Comparison of ENCODE assay signal across 8 cellular contexts in genomic region chr5:173615884-173616576, GRCh38. TPM values are rescaled to one million over a fixed set of nuclear protein-coding genes. Genes with fewer than 3 reads are reported as not detected.
A peak's percentile ranks its signal among the peaks of the same experiment; 100 is the strongest.
DNase-seq lines count a peak whose midpoint lies in the region; ATAC-seq and TF ChIP-seq lines count a peak whose summit lies in the region.

No MANE protein-coding gene starts in this region.

- H3K27me3 ChIP-seq in colonic mucosa: no peaks in the 10 kb centered on the region
- H3K27me3 ChIP-seq in left lung: no peaks in the 10 kb centered on the region

- H3K27ac ChIP-seq in colonic mucosa (peak overlapping the region; percentile 82), left lung (peak overlapping the region; percentile 88 to 92)

- TF ChIP-seq CTCF in colonic mucosa (IDR thresholded peaks at IDR 0.05): peak; percentile 65
- TF ChIP-seq CTCF in left lung (IDR thresholded peaks at IDR 0.05): peak; percentile 42 to 55

- ATAC-seq in GM18873 (IDR thresholded peaks at IDR 0.05; ENCODE audit: low FRiP score, unreplicated experiment) (peak; percentile 38), HG03139 (IDR thresholded peaks at IDR 0.05; ENCODE audit: unreplicated experiment) (peak; percentile 50), left lung (peak; percentile 76)

- H3K9me3 ChIP-seq in colonic mucosa: no peaks in the 10 kb centered on the region
- no peaks in the 10 kb centered on the region for H3K9me3 ChIP-seq in left lung

- H3K4me3 ChIP-seq in colonic mucosa (peak overlapping the region; percentile 100), left lung (peak overlapping the region; percentile 88 to 94)

- intact Hi-C loops in colonic mucosa (cut with DNase I): no loop called here
- intact Hi-C loops in left lung (cut with DNase I): loop anchor here in 1 of 2 donors (10.0 kb wide), 1 partner anchor 359 kb away; no protein-coding TSS in a partner anchor

- DNase-seq in AG08395 (ENCODE audit: low spot score) (peak; percentile 81), NCI-H460 (ENCODE audit: extremely low read depth, low read depth) (peak; percentile 63), colonic mucosa (peak; percentile 73), left lung (peak in 1 of 2 donors; percentile 63)
- peak; percentile 79 for DNase-seq in activated CD4-positive, alpha-beta T cell treated with anti-CD3 and anti-CD28 coated beads for 48 hours
- peak; percentile 48 to 56 for DNase-seq in stimulated activated CD4-positive, alpha-beta T cell treated with anti-CD3 and anti-CD28 coated beads, Interleukin-2, amount 100 ng/mL, for 48 hours

- H3K4me1 ChIP-seq in colonic mucosa (peaks cover 10% of the 10 kb centered on the region), left lung (peaks cover 16 to 42% of the 10 kb centered on the region in 2 donors)

- H3K9ac ChIP-seq in colonic mucosa (ENCODE audit: low read depth in 2 of 2, low read length in 2 of 2): peak overlapping the region; percentile 73 to 79

- peaks cover 3% of the 10 kb centered on the region for H3K36me3 ChIP-seq in colonic mucosa
- H3K36me3 ChIP-seq in left lung: peaks cover 0 to 27% of the 10 kb centered on the region in 2 donors

RNA-seq across cellular contexts. Expression of gene BOD1, which starts 0.4 kb away (rescaled TPM):
- total RNA-seq in NCI-H460 (2014; rRNA removed; shearing (Covaris generic)): 118 and 119 TPM in 2 replicates
- 78.1 and 98.6 TPM in 2 replicates for polyA plus RNA-seq in NCI-H460 (2014; cell fraction: nucleus; rRNA removed)
- 10 to 100 TPM; 24.4 to 31.1 TPM for total RNA-seq in colonic mucosa
- 10 to 100 TPM; 37.4 to 39.3 TPM for total RNA-seq in left lung
